In genomic region chr1:156591432-156592157, GRCh38 we compare ENCODE assay signal across 8 cellular contexts. TPM values are rescaled to one million over a fixed set of nuclear protein-coding genes. Genes with fewer than 3 reads are reported as not detected.
A peak's percentile ranks its signal among the peaks of the same experiment; 100 is the strongest.
DNase-seq lines count a peak whose midpoint lies in the region; ATAC-seq and TF ChIP-seq lines count a peak whose summit lies in the region.

TSS of gene NAXE (plus strand) at chr1:156591776. CDS start at chr1:156591805, 29 bp downstream.

- peaks cover 3% of the 10 kb centered on the region for H3K27me3 Mint-ChIP-seq in activated naive CD4-positive, alpha-beta T cell treated with anti-CD3 and anti-CD28 coated beads, Interleukin-2, amount 10 ng/mL, durations not matched to agents 7 days and 5 days

- intact Hi-C loops in tibial artery (cut with DNase I; ENCODE audit: low total_unique reads): loop anchor here (5.0 kb wide), 1 partner anchor 94 kb away; no protein-coding TSS in a partner anchor

- peak within 1 kb of the TSS; percentile 83 for H3K27ac Mint-ChIP-seq in activated naive CD4-positive, alpha-beta T cell treated with anti-CD3 and anti-CD28 coated beads, Interleukin-2, amount 10 ng/mL, durations not matched to agents 7 days and 5 days

- H3K27me3 ChIP-seq in DOHH2 (ENCODE audit: control insufficient read depth, low read length) (no peaks in the 10 kb centered on the region), SJSA1 (replicated peaks) (no peaks in the 10 kb centered on the region), neutrophil (no peaks in the 10 kb centered on the region), tibial artery (no peaks in the 10 kb centered on the region)

- TF ChIP-seq CTCF in DOHH2 (IDR thresholded peaks at IDR 0.05; ENCODE audit: low read depth, low read length, poor library complexity, severe bottlenecking) (no peak), neutrophil (IDR thresholded peaks at IDR 0.05) (peak; percentile 15), tibial artery (IDR thresholded peaks at IDR 0.05) (no peak)

- H3K4me1 ChIP-seq in DOHH2 (ENCODE audit: control insufficient read depth, low read length) (peaks cover 26% of the 10 kb centered on the region), SJSA1 (replicated peaks) (peaks cover 25% of the 10 kb centered on the region), neutrophil (ENCODE audit: control insufficient read depth in 1 of 2, insufficient read depth in 1 of 2, low read depth in 1 of 2, low read length in 1 of 2) (peaks cover 11 to 12% of the 10 kb centered on the region in 2 experiments), tibial artery (peaks cover 0 to 19% (median 12%) of the 10 kb centered on the region in 4 donors)

- H3K4me1 Mint-ChIP-seq in activated naive CD4-positive, alpha-beta T cell treated with anti-CD3 and anti-CD28 coated beads, Interleukin-2, amount 10 ng/mL, durations not matched to agents 7 days and 5 days: peaks cover 33% of the 10 kb centered on the region

- H3K4me3 ChIP-seq in DOHH2 (ENCODE audit: low read length) (peak within 1 kb of the TSS; percentile 95), SJSA1 (peak within 1 kb of the TSS; percentile 72), neutrophil (ENCODE audit: low read depth in 1 of 2, low read length in 1 of 2) (peak within 1 kb of the TSS; percentile 70 to 76), tibial artery (peak within 1 kb of the TSS; percentile 63 to 80)

- H3K27ac ChIP-seq in DOHH2 (ENCODE audit: low read depth, low read length) (peak within 1 kb of the TSS; percentile 54), SJSA1 (peak within 1 kb of the TSS; percentile 30), neutrophil (peak within 1 kb of the TSS; percentile 70), tibial artery (peak within 1 kb of the TSS; percentile 75 to 88)

- H3K36me3 Mint-ChIP-seq in activated naive CD4-positive, alpha-beta T cell treated with anti-CD3 and anti-CD28 coated beads, Interleukin-2, amount 10 ng/mL, durations not matched to agents 7 days and 5 days: peaks cover 14% of the 10 kb centered on the region

- H3K9me3 Mint-ChIP-seq in activated naive CD4-positive, alpha-beta T cell treated with anti-CD3 and anti-CD28 coated beads, Interleukin-2, amount 10 ng/mL, durations not matched to agents 7 days and 5 days: no peaks in the 10 kb centered on the region

- H3K36me3 ChIP-seq in DOHH2 (ENCODE audit: control insufficient read depth, low read length): peaks cover 49% of the 10 kb centered on the region
- peaks cover 47% of the 10 kb centered on the region for H3K36me3 ChIP-seq in SJSA1
- no peaks in the 10 kb centered on the region for H3K36me3 ChIP-seq in neutrophil
- H3K36me3 ChIP-seq in tibial artery: peaks cover 8 to 40% (median 19%) of the 10 kb centered on the region in 3 donors

- DNase-seq in Kasumi-1 (lab: John Stamatoyannopoulos, UW) (peak; percentile 52 to 66), SJSA1 (ENCODE audit: low read depth in 1 of 2, low spot score in 2 of 2) (peak; percentile 60 to 62), globus pallidus (ENCODE audit: low spot score) (peak; percentile 77), tibial artery (peak; percentile 55 to 82)
- peak; percentile 79 for DNase-seq in activated naive CD4-positive, alpha-beta T cell treated with anti-CD3 and anti-CD28 coated beads, Interleukin-2, amount 10 ng/mL, durations not matched to agents 7 days and 5 days

- H3K9me2 ChIP-seq in DOHH2 (replicated peaks; ENCODE audit: control insufficient read depth, low read length): no peaks in the 10 kb centered on the region

- ATAC-seq in GM21723 (IDR thresholded peaks at IDR 0.05; ENCODE audit: unreplicated experiment): peak; percentile 89

- no peaks in the 10 kb centered on the region for H4K20me1 ChIP-seq in DOHH2 (ENCODE audit: control insufficient read depth, insufficient read depth, low read depth, low read length)

- H3K79me2 ChIP-seq in DOHH2 (ENCODE audit: control insufficient read depth, low read length): peaks cover 23% of the 10 kb centered on the region

- H3K4me2 ChIP-seq in DOHH2 (ENCODE audit: low read length): peak within 1 kb of the TSS; percentile 93

- peak within 1 kb of the TSS; percentile 78 for H3K4me3 Mint-ChIP-seq in activated naive CD4-positive, alpha-beta T cell treated with anti-CD3 and anti-CD28 coated beads, Interleukin-2, amount 10 ng/mL, durations not matched to agents 7 days and 5 days

- no peaks in the 10 kb centered on the region for H3K9me3 ChIP-seq in DOHH2 (ENCODE audit: control insufficient read depth, insufficient read depth, low read length)
- H3K9me3 ChIP-seq in SJSA1 (replicated peaks): no peaks in the 10 kb centered on the region
- no peaks in the 10 kb centered on the region for H3K9me3 ChIP-seq in neutrophil
- H3K9me3 ChIP-seq in tibial artery: no peaks in the 10 kb centered on the region

- CTCF ChIA-PET in activated naive CD4-positive, alpha-beta T cell treated with anti-CD3 and anti-CD28 coated beads, Interleukin-2, amount 10 ng/mL, durations not matched to agents 7 days and 5 days (lab: Charles Lee): interaction anchor here (0.6 to 5.0 kb wide), 8 partner anchors 10 to 206 kb away, joined by 3 to 29 read pairs (median 6); partner anchors contain the start of gene GPATCH4

- H3F3A ChIP-seq in DOHH2 (ENCODE audit: control insufficient read depth, insufficient read depth): peaks cover 37% of the 10 kb centered on the region

RNA-seq across cellular contexts. Expression of gene NAXE, which starts in this region (rescaled TPM):
- total RNA-seq in SJSA1 (2014; rRNA removed; shearing (Covaris generic)): 67.9 and 70.6 TPM in 2 replicates

Comparison
In these comparisons a context has a peak if more than half of its experiments do, and no peak if none do; other contexts are left out.
1. Peak in every context shown above with its lines: DNase-seq, ATAC-seq, H3K4me3 ChIP-seq and H3K27ac ChIP-seq.
2. H3K27ac ChIP-seq: peak in every context shown above with its lines; median percentile 82 in tibial artery; 70 in neutrophil; 54 in DOHH2; 30 in SJSA1.